ENCODE assay signal across 27 cellular contexts in the genomic region with DNA sequence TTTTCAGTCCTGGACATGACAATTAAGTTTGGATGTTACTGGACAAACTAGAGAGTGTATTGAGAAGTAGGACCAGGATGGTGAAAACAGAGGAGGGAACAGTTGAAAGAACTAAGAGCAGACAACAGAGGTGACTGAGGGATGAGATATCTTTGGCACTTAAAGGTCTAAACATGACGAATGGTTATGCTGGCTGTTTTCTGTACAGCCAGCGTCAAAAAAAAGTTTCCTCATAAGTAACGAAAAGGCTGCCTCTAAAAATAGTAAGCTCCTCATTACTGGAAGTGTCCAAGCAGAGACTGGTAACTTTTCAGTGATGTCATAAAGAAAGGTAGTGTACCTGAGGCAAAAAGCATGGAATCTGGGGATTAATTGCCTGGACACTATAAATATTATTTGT. TPM values are rescaled to one million over a fixed set of nuclear protein-coding genes. Genes with fewer than 3 reads are reported as not detected.
"Had no signal": no experiment of that assay in that cellular context is flagged by ENCODE, and none has a peak within 500 bp of the region (broad histone marks: within the 10 kb centered on the region; RNA-seq: fewer than 3 reads in every experiment).

No MANE protein-coding gene starts in this region.

- H3K4me1 ChIP-seq: lower lobe of right lung, right lobe of liver, testis, thyroid gland, vagina had no signal

- H3K36me3 ChIP-seq: left lung, lower lobe of right lung, ovary, right atrium auricular region, right lobe of liver, stomach, thyroid gland, transverse colon, upper lobe of left lung, vagina had no signal

- H3K9me3 ChIP-seq: left lung, lower lobe of right lung, ovary, right atrium auricular region, right lobe of liver, stomach, testis, thyroid gland, transverse colon, upper lobe of left lung, vagina had no signal

- DNase-seq: hypothalamus; immature natural killer cell; kidney; left colon; left lung; lower lobe of right lung; mammary epithelial cell; mesenchymal stem cell; naive thymus-derived CD8-positive, alpha-beta T cell; nephron progenitor cell; ovary; right lobe of liver; stimulated activated CD4-positive, alpha-beta T cell treated with anti-CD3 and anti-CD28 coated beads, Interleukin-12 subunit alpha, Interleukin-12 subunit beta, amount 100 ng/mL, for 4 hours; stimulated activated CD4-positive, alpha-beta T cell treated with anti-CD3 and anti-CD28 coated beads, Interleukin-15, amount 100 ng/mL, for 24 hours; stimulated activated CD4-positive, alpha-beta T cell treated with anti-CD3 and anti-CD28 coated beads, Interleukin-2, amount 100 ng/mL, for 24 hours; stimulated activated CD4-positive, alpha-beta T cell treated with anti-CD3 and anti-CD28 coated beads, Interleukin-4, amount 100 ng/mL, for 1 hour; stimulated activated naive B cell treated with anti-CD40 and anti-IgM and Interleukin-4, amounts not matched to agents 10 μg/mL and 1 μg/mL and 100 μg/mL, for 72 hours; stimulated activated naive CD8-positive, alpha-beta T cell treated with anti-CD3 and anti-CD28 coated beads, Interleukin-15, Interleukin-2, amounts not matched to agents 100 U/mL and 50 U/mL, for 24 hours; stomach; testis; thyroid gland; transverse colon; upper lobe of left lung had no signal

- H3K27me3 ChIP-seq: left lung, ovary, right atrium auricular region, right lobe of liver, stomach, testis, thyroid gland, transverse colon, upper lobe of left lung, vagina had no signal

- H3K9me3 Mint-ChIP-seq: immature natural killer cell had no signal

- H3K4me1 Mint-ChIP-seq: immature natural killer cell; naive thymus-derived CD8-positive, alpha-beta T cell; stimulated activated naive B cell treated with anti-CD40 and anti-IgM and Interleukin-4, amounts not matched to agents 10 μg/mL and 1 μg/mL and 100 μg/mL, for 72 hours had no signal

- H3K36me3 Mint-ChIP-seq: immature natural killer cell had no signal

- ATAC-seq: left colon; left lung; lower lobe of right lung; naive thymus-derived CD8-positive, alpha-beta T cell; right lobe of liver; stimulated activated naive B cell treated with anti-CD40 and anti-IgM and Interleukin-4, amounts not matched to agents 10 μg/mL and 1 μg/mL and 100 μg/mL, for 72 hours; stimulated activated naive CD8-positive, alpha-beta T cell treated with anti-CD3 and anti-CD28 coated beads, Interleukin-15, Interleukin-2, amounts not matched to agents 100 U/mL and 50 U/mL, for 24 hours had no signal

- H3K27ac ChIP-seq: left lung, lower lobe of right lung, ovary, right atrium auricular region, right lobe of liver, skin epidermis, stomach, testis, thyroid gland, transverse colon, upper lobe of left lung, vagina had no signal

- H3K27ac Mint-ChIP-seq: immature natural killer cell; naive thymus-derived CD8-positive, alpha-beta T cell; nephron progenitor cell; progenitor cell of endocrine pancreas; stimulated activated naive B cell treated with anti-CD40 and anti-IgM and Interleukin-4, amounts not matched to agents 10 μg/mL and 1 μg/mL and 100 μg/mL, for 72 hours had no signal

- H3K4me3 ChIP-seq: left lung, lower lobe of right lung, ovary, right atrium auricular region, right lobe of liver, skin epidermis, stomach, testis, thyroid gland, transverse colon, upper lobe of left lung, vagina had no signal

- H3K27me3 Mint-ChIP-seq: progenitor cell of endocrine pancreas had no signal

- H3K4me3 Mint-ChIP-seq: immature natural killer cell; naive thymus-derived CD8-positive, alpha-beta T cell; nephron progenitor cell; stimulated activated naive B cell treated with anti-CD40 and anti-IgM and Interleukin-4, amounts not matched to agents 10 μg/mL and 1 μg/mL and 100 μg/mL, for 72 hours had no signal

RNA-seq across cellular contexts. Expression of a gene that starts 35.2 kb away (rescaled TPM):
- polyA plus RNA-seq: naive thymus-derived CD8-positive, alpha-beta T cell had no signal
